ENCODE assay signal across 10 cellular contexts in the genomic region with DNA sequence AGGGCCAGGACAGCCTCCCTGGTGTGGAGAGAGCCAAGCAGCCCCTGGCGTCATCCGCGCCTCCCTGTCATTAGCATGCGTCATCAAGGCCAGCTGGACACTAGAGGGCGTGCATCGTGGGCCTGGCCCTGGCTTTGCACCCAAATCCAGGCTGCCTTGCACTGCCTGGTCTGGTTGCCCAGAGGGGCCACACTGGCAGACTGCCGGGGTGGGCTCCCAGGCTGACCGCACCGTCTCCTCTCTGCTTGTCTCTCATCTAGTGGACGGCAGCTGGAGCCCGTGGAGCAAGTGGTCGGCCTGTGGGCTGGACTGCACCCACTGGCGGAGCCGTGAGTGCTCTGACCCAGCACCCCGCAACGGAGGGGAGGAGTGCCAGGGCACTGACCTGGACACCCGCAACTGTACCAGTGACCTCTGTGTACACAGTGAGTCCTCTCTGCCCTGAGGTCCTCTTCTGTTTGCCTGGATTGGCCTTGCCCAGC. TPM values are rescaled to one million over a fixed set of nuclear protein-coding genes. Genes with fewer than 3 reads are reported as not detected.
DNase-seq lines count a peak whose midpoint lies in the region; ATAC-seq, FAIRE-seq and TF ChIP-seq lines count a peak whose summit lies in the region.
"Had no signal": no experiment of that assay in that cellular context is flagged by ENCODE, and none has a peak within 500 bp of the region (broad histone marks: within the 10 kb centered on the region; RNA-seq: fewer than 3 reads in every experiment).

No MANE protein-coding gene starts in this region.

- FAIRE-seq in kidney (lab: Jason Lieb, UNC) = no peak
- FAIRE-seq: colon, GM12878 had no signal

- intact Hi-C loops in kidney (cut with DNase I) = no loop called here

- no peak for ATAC-seq in activated T-cell treated with anti-CD3 and anti-CD28 coated beads, Interleukin-2, amount 50 U/mL, for 4 hours
- ATAC-seq in HG03442 (IDR thresholded peaks at IDR 0.05; ENCODE audit: unreplicated experiment) = no peak
- ATAC-seq: GM12878 had no signal

- H3K9me3 Mint-ChIP-seq in activated T-cell treated with anti-CD3 and anti-CD28 coated beads, Interleukin-2, amount 50 U/mL, for 4 hours = no peaks in the 10 kb centered on the region

- H3K9me3 ChIP-seq in kidney (ENCODE audit: control insufficient read depth in 1 of 2, low read length in 2 of 2) = no peaks in the 10 kb centered on the region

- H3K4me3 Mint-ChIP-seq in activated T-cell treated with anti-CD3 and anti-CD28 coated beads, Interleukin-2, amount 50 U/mL, for 4 hours = no peak overlapping the region

- peak; percentile 75 for DNase-seq in AG08395 (ENCODE audit: low spot score)
- no peak for DNase-seq in HFF-Myc (ENCODE audit: extremely low read depth, low read depth)
- peak; percentile 52 for DNase-seq in astrocyte of the hippocampus (ENCODE audit: low read depth, low spot score)
- DNase-seq in kidney = no peak
- no peak for DNase-seq in MV-4-11 (lab: John Stamatoyannopoulos, UW)
- no peak for DNase-seq in activated T-cell treated with anti-CD3 and anti-CD28 coated beads, Interleukin-2, amount 50 U/mL, for 4 hours
- no peak for DNase-seq in NCI-H510A treated with DMSO at 0.1 percent for 48 hours (lab: John Stamatoyannopoulos, UW)

- H3K4me3 ChIP-seq in HFF-Myc (replicated peaks; ENCODE audit: low read depth, low read length) (no peak overlapping the region), kidney (ENCODE audit: low read length in 2 of 2) (no peak overlapping the region)
- H3K4me3 ChIP-seq: GM12878 had no signal

- H3K4me1 ChIP-seq in kidney (ENCODE audit: control insufficient read depth in 1 of 2, insufficient read depth in 1 of 2, low read depth in 1 of 2, low read length in 2 of 2) = no peaks in the 10 kb centered on the region

- no peaks in the 10 kb centered on the region for H3K36me3 ChIP-seq in kidney (ENCODE audit: control insufficient read depth in 1 of 2, insufficient read depth in 2 of 2, low read length in 2 of 2)

- H3K36me3 Mint-ChIP-seq in activated T-cell treated with anti-CD3 and anti-CD28 coated beads, Interleukin-2, amount 50 U/mL, for 4 hours (ENCODE audit: insufficient read depth) = no peaks in the 10 kb centered on the region

- peaks cover 27% of the 10 kb centered on the region for H3K27me3 Mint-ChIP-seq in activated T-cell treated with anti-CD3 and anti-CD28 coated beads, Interleukin-2, amount 50 U/mL, for 4 hours (ENCODE audit: low read depth)

- peaks cover 4% of the 10 kb centered on the region for H3K4me1 Mint-ChIP-seq in activated T-cell treated with anti-CD3 and anti-CD28 coated beads, Interleukin-2, amount 50 U/mL, for 4 hours (ENCODE audit: low read depth)

- no peak overlapping the region for H3K9ac ChIP-seq in kidney (ENCODE audit: low read length in 2 of 2)

- no peak overlapping the region for H3K27ac ChIP-seq in kidney (ENCODE audit: low read depth in 2 of 2, low read length in 2 of 2)

- TF ChIP-seq CTCF in HFF-Myc (IDR thresholded peaks at IDR 0.05; ENCODE audit: low read depth, low read length, missing control alignments) (peak; percentile 48), kidney (IDR thresholded peaks at IDR 0.05; ENCODE audit: borderline replicate concordance, extremely low read depth, insufficient read depth) (peak; percentile 29)

RNA-seq across cellular contexts. Expression of a gene that starts 29.0 kb away (rescaled TPM):
- 21.2 TPM for total RNA-seq in kidney
- 2.0 TPM for polyA plus RNA-seq in kidney (ENCODE audit: insufficient read depth, low read depth, low replicate concordance)
- total RNA-seq in activated T-cell treated with anti-CD3 and anti-CD28 coated beads, Interleukin-2, amount 50 U/mL, for 4 hours = under 1 TPM in 2 of 3 donors, not detected in 1; 0.19 to 0.61 TPM

RNA-seq across cellular contexts. Expression of a gene that starts 59.8 kb away (rescaled TPM):
- 1.5 TPM for total RNA-seq in kidney
- not detected for polyA plus RNA-seq in kidney (ENCODE audit: insufficient read depth, low read depth, low replicate concordance)
- total RNA-seq in activated T-cell treated with anti-CD3 and anti-CD28 coated beads, Interleukin-2, amount 50 U/mL, for 4 hours = not detected
- total RNA-seq: GM12878 had no signal
- polyA plus RNA-seq: GM12878 had no signal

Comparison
In these comparisons a context has a peak if more than half of its experiments do, and no peak if none do; other contexts are left out.
1. DNase-seq: peak in AG08395 (single experiment) and astrocyte of the hippocampus (single experiment); none in HFF-Myc (single experiment), kidney (single experiment), MV-4-11 (single experiment), activated T-cell treated with anti-CD3 and anti-CD28 coated beads, Interleukin-2, amount 50 U/mL, for 4 hours (single experiment) and NCI-H510A treated with DMSO at 0.1 percent for 48 hours (single experiment).
2. RNA of a gene that starts 29.0 kb away (total RNA-seq): 21.2 TPM in kidney (single experiment); 0.19 to 0.61 TPM in activated T-cell treated with anti-CD3 and anti-CD28 coated beads, Interleukin-2, amount 50 U/mL, for 4 hours; every median in the first group is over 10 times any median in the second.